11 cellular contexts compared by ENCODE assay signal in the genomic region with DNA sequence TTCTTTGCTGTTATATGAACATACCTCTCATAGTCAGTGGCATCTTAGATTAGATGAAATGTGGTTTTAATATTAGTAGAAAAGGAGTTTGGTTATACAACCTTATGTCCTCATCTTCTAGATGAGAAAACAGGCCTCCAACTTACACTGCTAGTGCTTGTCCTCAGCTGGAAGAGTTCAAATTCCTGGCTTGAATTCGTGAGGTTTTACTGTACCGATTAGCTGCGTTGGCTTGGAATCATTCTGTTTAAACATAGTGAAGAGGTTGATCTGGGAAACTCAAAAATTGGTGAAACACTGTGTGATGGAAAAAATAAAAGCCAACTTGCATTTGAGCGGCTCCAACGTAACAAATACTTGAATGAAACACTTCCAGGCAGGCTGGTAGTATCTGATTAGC.
"Had no signal": no experiment of that assay in that cellular context is flagged by ENCODE, and none has a peak within 500 bp of the region (broad histone marks: within the 10 kb centered on the region; RNA-seq: fewer than 3 reads in every experiment).

No MANE protein-coding gene starts in this region.

- H3K27ac ChIP-seq: adrenal gland, neutrophil, tibial artery, WERI-Rb-1 had no signal

- H3K27me3 ChIP-seq: adrenal gland, neutrophil, tibial artery had no signal

- H3K4me3 ChIP-seq: adrenal gland, tibial artery had no signal

- ATAC-seq: natural killer cell; stimulated activated naive B cell treated with anti-CD40 and anti-IgM and Interleukin-4, amounts not matched to agents 10 μg/mL and 1 μg/mL and 100 μg/mL, for 72 hours had no signal

- DNase-seq: activated CD4-positive, alpha-beta T cell treated with anti-CD3 and anti-CD28 coated beads for 1 hour; activated gamma-delta T cell; effector CD8-positive, alpha-beta T cell; natural killer cell; stimulated activated naive B cell treated with anti-CD40 and anti-IgM and Interleukin-4, amounts not matched to agents 10 μg/mL and 1 μg/mL and 100 μg/mL, for 72 hours; SW 1271; T-helper 2 cell; tibial artery; WERI-Rb-1 had no signal

- H3K36me3 ChIP-seq: adrenal gland, neutrophil, tibial artery, WERI-Rb-1 had no signal

- H3K9me3 ChIP-seq: adrenal gland, neutrophil, tibial artery had no signal
